ENCODE assay signal across 20 cellular contexts in genomic region chr2:172894723-172895387, GRCh38.
DNase-seq lines count a peak whose midpoint lies in the region; ATAC-seq lines count a peak whose summit lies in the region.
"Had no signal": no experiment of that assay in that cellular context is flagged by ENCODE, and none has a peak within 500 bp of the region (broad histone marks: within the 10 kb centered on the region; RNA-seq: fewer than 3 reads in every experiment).

No MANE protein-coding gene starts in this region.

- DNase-seq in SK-N-DZ (ENCODE audit: low spot score), result peak; percentile 29
- DNase-seq in adipocyte (ENCODE audit: low read depth), result peak; percentile 41
- DNase-seq in fibroblast of gingiva (ENCODE audit: low read depth), result peak; percentile 30
- DNase-seq in left lobe of liver (ENCODE audit: low spot score), result no peak
- DNase-seq in NCI-H2196 treated with DMSO at 0.1 percent for 48 hours (lab: John Stamatoyannopoulos, UW; ENCODE audit: unreplicated experiment), result no peak
- DNase-seq in NCI-H128 (lab: John Stamatoyannopoulos, UW; ENCODE audit: unreplicated experiment), result no peak
- no peak for DNase-seq in Kasumi-1 (lab: John Stamatoyannopoulos, UW)
- DNase-seq: AML-193; BE2C; CD4-positive, alpha-beta T cell; CD8-positive, alpha-beta memory T cell; DMS 273 treated with DMSO at 0.1 percent for 48 hours; DMS79; EL; GDM1; GM23248; H7; HCEC 1CT had no signal

- peaks cover 39% of the 10 kb centered on the region for H3K27me3 ChIP-seq in adipocyte (replicated peaks; ENCODE audit: control insufficient read depth, insufficient read depth, low read length)
- H3K27me3 ChIP-seq: BE2C; BLaER1 treated with 17β-estradiol and CSF1 and Interleukin-3, amounts not matched to agents 10 nM and 100 nM had no signal

- H3K36me3 ChIP-seq in adipocyte (ENCODE audit: control insufficient read depth, insufficient read depth, low read length, severe bottlenecking), result no peaks in the 10 kb centered on the region
- H3K36me3 ChIP-seq: BE2C; BLaER1 treated with 17β-estradiol and CSF1 and Interleukin-3, amounts not matched to agents 10 nM and 100 nM had no signal

- ATAC-seq in left lobe of liver, result peak; percentile 52
- ATAC-seq: GM12878 had no signal

- H3K9me3 ChIP-seq in adipocyte (ENCODE audit: control insufficient read depth, low read length), result no peaks in the 10 kb centered on the region
- H3K9me3 ChIP-seq: BE2C; BLaER1 treated with 17β-estradiol and CSF1 and Interleukin-3, amounts not matched to agents 10 nM and 100 nM had no signal

- no peak overlapping the region for H3K9ac ChIP-seq in adipocyte (ENCODE audit: low read length)
- H3K9ac ChIP-seq: BLaER1 treated with 17β-estradiol and CSF1 and Interleukin-3, amounts not matched to agents 10 nM and 100 nM; GM23248 had no signal

- H3K4me3 ChIP-seq in adipocyte (ENCODE audit: low read length), result no peak overlapping the region
- H3K4me3 ChIP-seq: BLaER1 treated with 17β-estradiol and CSF1 and Interleukin-3, amounts not matched to agents 10 nM and 100 nM; GM12878; GM23248 had no signal

- H3K4me1 ChIP-seq in adipocyte (ENCODE audit: control insufficient read depth, insufficient read depth, low read length), result peaks cover 20% of the 10 kb centered on the region

Comparison
In these comparisons a context has a peak if more than half of its experiments do, and no peak if none do; other contexts are left out.
1. DNase-seq: peak in SK-N-DZ (single experiment), adipocyte (single experiment) and fibroblast of gingiva (single experiment); none in left lobe of liver (single experiment), NCI-H2196 treated with DMSO at 0.1 percent for 48 hours (single experiment), NCI-H128 (single experiment) and Kasumi-1 (0 of 2).